In genomic region chr17:75970011-75970523, GRCh38 we compare ENCODE assay signal across 1 cellular context.
TF ChIP-seq lines count a peak whose summit lies in the region.

No MANE protein-coding gene starts in this region.

TF ChIP-seq in GM23338, 12 proteins besides CTCF, POLR2A, EP300 and RAD21 (continued from another document):
- TF ChIP-seq REST (IDR thresholded peaks at IDR 0.05; ENCODE audit: unreplicated experiment) (no peak), POLR2AphosphoS5 (IDR thresholded peaks at IDR 0.05; ENCODE audit: low read depth) (no peak), ZNF331 (CRISPR knock-in tag; IDR thresholded peaks at IDR 0.05; ENCODE audit: low read depth) (no peak), EZH2 (IDR thresholded peaks at IDR 0.05; ENCODE audit: low read depth, unreplicated experiment) (no peak), JUNB (IDR thresholded peaks at IDR 0.05; ENCODE audit: unreplicated experiment) (no peak), ZNF114 (CRISPR knock-in tag; IDR thresholded peaks at IDR 0.05) (no peak), EZH2phosphoT487 (IDR thresholded peaks at IDR 0.05; ENCODE audit: unreplicated experiment) (no peak), STAT1 (IDR thresholded peaks at IDR 0.05; ENCODE audit: unreplicated experiment) (no peak), NANOG (IDR thresholded peaks at IDR 0.05; ENCODE audit: borderline replicate concordance) (no peak), ZNF462 (CRISPR knock-in tag; IDR thresholded peaks at IDR 0.05) (no peak)
- TF ChIP-seq, protein P1, sequence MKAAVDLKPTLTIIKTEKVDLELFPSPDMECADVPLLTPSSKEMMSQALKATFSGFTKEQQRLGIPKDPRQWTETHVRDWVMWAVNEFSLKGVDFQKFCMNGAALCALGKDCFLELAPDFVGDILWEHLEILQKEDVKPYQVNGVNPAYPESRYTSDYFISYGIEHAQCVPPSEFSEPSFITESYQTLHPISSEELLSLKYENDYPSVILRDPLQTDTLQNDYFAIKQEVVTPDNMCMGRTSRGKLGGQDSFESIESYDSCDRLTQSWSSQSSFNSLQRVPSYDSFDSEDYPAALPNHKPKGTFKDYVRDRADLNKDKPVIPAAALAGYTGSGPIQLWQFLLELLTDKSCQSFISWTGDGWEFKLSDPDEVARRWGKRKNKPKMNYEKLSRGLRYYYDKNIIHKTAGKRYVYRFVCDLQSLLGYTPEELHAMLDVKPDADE (IDR thresholded peaks at IDR 0.05), result no peak
